In the genomic region with DNA sequence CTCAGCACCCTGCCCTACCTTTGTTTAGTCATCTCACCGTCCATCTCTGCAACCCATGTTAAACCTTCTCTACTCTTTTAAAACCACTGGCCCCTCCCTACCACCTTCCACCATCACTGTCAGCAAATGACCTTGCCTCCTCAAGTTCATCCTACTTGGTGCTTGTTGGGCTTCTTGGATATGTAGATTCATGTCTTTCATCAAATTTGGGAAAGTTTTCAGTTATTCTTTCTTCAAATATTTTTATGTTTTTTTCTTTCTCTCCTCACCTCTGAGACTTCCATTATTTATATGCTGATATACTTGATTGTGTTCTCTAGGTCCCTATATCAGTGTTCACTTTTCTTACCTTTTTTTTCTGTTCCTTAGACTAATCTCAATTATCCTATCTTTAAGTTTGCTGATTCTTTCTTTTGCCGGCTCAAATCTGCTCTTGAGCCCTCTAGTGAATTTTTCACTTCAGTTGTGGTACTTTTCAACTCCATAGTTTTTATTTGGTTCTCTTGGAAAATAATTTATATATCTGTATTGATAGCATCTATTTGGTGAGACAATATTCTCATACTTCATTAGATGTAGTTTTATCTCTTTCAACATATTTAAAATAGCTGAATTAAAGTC, we compare ENCODE assay signal across 23 cellular contexts.
"Had no signal": no experiment of that assay in that cellular context is flagged by ENCODE, and none has a peak within 500 bp of the region (broad histone marks: within the 10 kb centered on the region; RNA-seq: fewer than 3 reads in every experiment).

No MANE protein-coding gene starts in this region.

- H3K4me1 ChIP-seq: heart left ventricle, parathyroid adenoma, psoas muscle, spleen, tibial artery, upper lobe of left lung, uterus had no signal

- H3K27me3 ChIP-seq: dorsolateral prefrontal cortex, heart left ventricle, spleen, tibial artery, upper lobe of left lung, uterus had no signal

- H3K4me1 Mint-ChIP-seq: naive thymus-derived CD4-positive, alpha-beta T cell; nephron progenitor cell; stimulated activated memory B cell treated with anti-CD40 and anti-IgM and Interleukin-4, amounts not matched to agents 10 μg/mL and 1 μg/mL and 100 μg/mL, for 72 hours had no signal

- DNase-seq: dorsolateral prefrontal cortex; effector CD8-positive, alpha-beta T cell; heart left ventricle; hippocampal formation; left colon; naive thymus-derived CD4-positive, alpha-beta T cell; nephron progenitor cell; psoas muscle; retina; spleen; stimulated activated CD4-positive, alpha-beta T cell treated with anti-CD3 and anti-CD28 coated beads, Interleukin-15, amount 100 ng/mL, for 24 hours; stimulated activated CD4-positive, alpha-beta T cell treated with anti-CD3 and anti-CD28 coated beads, Interleukin-1b, Interleukin-23, amount 100 ng/mL, for 48 hours; stimulated activated CD4-positive, alpha-beta T cell treated with anti-CD3 and anti-CD28 coated beads, Interleukin-4, amount 100 ng/mL, for 24 hours; tibial artery; upper lobe of left lung; uterus had no signal

- H3K9ac ChIP-seq: parathyroid adenoma had no signal

- H3K4me3 Mint-ChIP-seq: naive thymus-derived CD4-positive, alpha-beta T cell; nephron progenitor cell; stimulated activated memory B cell treated with anti-CD40 and anti-IgM and Interleukin-4, amounts not matched to agents 10 μg/mL and 1 μg/mL and 100 μg/mL, for 72 hours; stimulated activated naive CD8-positive, alpha-beta T cell treated with anti-CD3 and anti-CD28 coated beads, Interleukin-15, Interleukin-2, amounts not matched to agents 100 ng/mL and 50 ng/mL, for 24 hours had no signal

- H3K4me3 ChIP-seq: dorsolateral prefrontal cortex, heart left ventricle, psoas muscle, spleen, tibial artery, upper lobe of left lung, uterus had no signal

- H2AFZ ChIP-seq: parathyroid adenoma had no signal

- H3K36me3 ChIP-seq: heart left ventricle, spleen, tibial artery, upper lobe of left lung, uterus had no signal

- H3K27ac Mint-ChIP-seq: naive thymus-derived CD4-positive, alpha-beta T cell; nephron progenitor cell; stimulated activated memory B cell treated with anti-CD40 and anti-IgM and Interleukin-4, amounts not matched to agents 10 μg/mL and 1 μg/mL and 100 μg/mL, for 72 hours; stimulated activated naive CD8-positive, alpha-beta T cell treated with anti-CD3 and anti-CD28 coated beads, Interleukin-15, Interleukin-2, amounts not matched to agents 100 ng/mL and 50 ng/mL, for 24 hours had no signal

- H3K79me2 ChIP-seq: parathyroid adenoma had no signal

- ATAC-seq: esophagus mucosa; heart left ventricle; left colon; naive thymus-derived CD4-positive, alpha-beta T cell; psoas muscle; sciatic nerve; stimulated activated memory B cell treated with anti-CD40 and anti-IgM and Interleukin-4, amounts not matched to agents 10 μg/mL and 1 μg/mL and 100 μg/mL, for 72 hours had no signal

- FAIRE-seq: endometrium, frontal cortex had no signal

- H3K27me3 Mint-ChIP-seq: stimulated activated memory B cell treated with anti-CD40 and anti-IgM and Interleukin-4, amounts not matched to agents 10 μg/mL and 1 μg/mL and 100 μg/mL, for 72 hours had no signal

- H3K27ac ChIP-seq: dorsolateral prefrontal cortex, heart left ventricle, parathyroid adenoma, psoas muscle, spleen, tibial artery, upper lobe of left lung, uterus had no signal
